ENCODE assay signal across 26 cellular contexts in the genomic region with DNA sequence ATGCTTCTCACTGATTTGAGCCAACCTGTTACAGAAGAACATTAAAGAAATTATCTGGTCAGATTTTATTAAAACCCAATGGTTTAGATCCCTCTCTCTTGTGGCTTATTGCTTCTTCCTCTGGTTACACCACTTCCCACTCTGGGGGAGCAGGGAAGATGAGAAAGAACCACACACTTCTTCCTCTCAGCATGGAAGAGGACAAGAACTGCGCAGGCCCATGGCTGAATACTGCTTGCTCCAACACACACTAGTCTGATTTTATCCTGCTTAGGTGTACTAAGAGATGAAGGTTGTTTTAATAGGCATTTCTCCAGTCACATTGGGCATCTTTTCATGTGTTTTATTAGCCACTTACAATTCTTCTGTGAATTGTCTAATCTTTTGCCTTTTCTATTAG. TPM values are rescaled to one million over a fixed set of nuclear protein-coding genes. Genes with fewer than 3 reads are reported as not detected.
DNase-seq lines count a peak whose midpoint lies in the region; ATAC-seq, FAIRE-seq and TF ChIP-seq lines count a peak whose summit lies in the region.
"Had no signal": no experiment of that assay in that cellular context is flagged by ENCODE, and none has a peak within 500 bp of the region (broad histone marks: within the 10 kb centered on the region; RNA-seq: fewer than 3 reads in every experiment).

No MANE protein-coding gene starts in this region.

- H3K4me2 ChIP-seq in HepG2 (ENCODE audit: low read depth, low read length) = no peak overlapping the region
- H3K4me2 ChIP-seq: A549 had no signal

- TF ChIP-seq RAD21 in HepG2 (CRISPR knock-in tag; IDR thresholded peaks at IDR 0.05) = no peak

- no peak for TF ChIP-seq CTCF in right lobe of liver (IDR thresholded peaks at IDR 0.05)
- TF ChIP-seq CTCF in HepG2 (CRISPR knock-in tag; IDR thresholded peaks at IDR 0.05) = no peak
- TF ChIP-seq CTCF in NB4 (IDR thresholded peaks at IDR 0.05; ENCODE audit: low read depth, low read length) = no peak
- no peak for TF ChIP-seq CTCF in left lung (IDR thresholded peaks at IDR 0.05)
- TF ChIP-seq CTCF in upper lobe of right lung (IDR thresholded peaks at IDR 0.05) = no peak

- 71% methylated on average over 1 of the region's 1 CpG for WGBS in right lobe of liver (ENCODE audit: insufficient coverage, low coverage, low lambda C conversion rate, missing lambda C conversion rate)
- WGBS in HepG2 (ENCODE audit: low lambda C conversion rate) = 100% methylated on average over 1 of the region's 1 CpG

- peaks cover 0 to 31% (median 6%) of the 10 kb centered on the region in 4 donors for H3K36me3 ChIP-seq in right lobe of liver
- H3K36me3 ChIP-seq in HepG2 (replicated peaks in 1 of 2; ENCODE audit: control insufficient read depth in 1 of 2, insufficient read depth in 2 of 2, low read length in 2 of 2) = peaks cover 12 to 45% of the 10 kb centered on the region in 2 experiments; a peak in 4 of 5 replicates
- peaks cover 0 to 35% of the 10 kb centered on the region in 2 donors for H3K36me3 ChIP-seq in left lung
- peaks cover 40% of the 10 kb centered on the region for H3K36me3 ChIP-seq in upper lobe of right lung

- peaks cover 29% of the 10 kb centered on the region for H3K36me3 Mint-ChIP-seq in stimulated activated memory B cell treated with anti-CD40 and anti-IgM and Interleukin-4, amounts not matched to agents 10 μg/mL and 1 μg/mL and 100 μg/mL, for 72 hours

- in situ Hi-C loops in HepG2 (cut with HindIII; ENCODE audit: extremely low pct_ligation_motif_present, low pct_unique_long_range_greater_than_20kb) = no loop called here

- intact Hi-C loops in right lobe of liver (cut with DNase I) = no loop called here
- intact Hi-C loops in HepG2 (cut with micrococcal nuclease; ENCODE audit: unreplicated experiment) = no loop called here
- intact Hi-C loops in left lung (cut with DNase I) = no loop called here
- intact Hi-C loops in upper lobe of right lung (cut with DNase I) = no loop called here

- no peak overlapping the region for H3K4me3 ChIP-seq in right lobe of liver
- no peak overlapping the region for H3K4me3 ChIP-seq in HepG2 (replicated peaks in 1 of 3; ENCODE audit: insufficient read depth in 1 of 3, low read depth in 2 of 3, low read length in 3 of 3)
- H3K4me3 ChIP-seq in NB4 (ENCODE audit: low read depth, low read length) = no peak overlapping the region
- no peak overlapping the region for H3K4me3 ChIP-seq in left lung
- no peak overlapping the region for H3K4me3 ChIP-seq in upper lobe of right lung
- H3K4me3 ChIP-seq: A549, right atrium auricular region, tibial artery had no signal

- no peaks in the 10 kb centered on the region for H3K9me3 Mint-ChIP-seq in stimulated activated memory B cell treated with anti-CD40 and anti-IgM and Interleukin-4, amounts not matched to agents 10 μg/mL and 1 μg/mL and 100 μg/mL, for 72 hours
- H3K9me3 Mint-ChIP-seq: activated CD4-positive, alpha-beta T cell treated with anti-CD3 and anti-CD28 coated beads, Interleukin-2, amount 10 ng/mL, durations not matched to agents 7 days and 5 days; IgD-negative memory B cell had no signal

- H3K9me3 ChIP-seq in right lobe of liver (no peaks in the 10 kb centered on the region), HepG2 (ENCODE audit: low read length) (no peaks in the 10 kb centered on the region), left lung (no peaks in the 10 kb centered on the region), upper lobe of right lung (no peaks in the 10 kb centered on the region)
- H3K9me3 ChIP-seq: A549, right atrium auricular region, tibial artery had no signal

- no peak for DNase-seq in right lobe of liver
- DNase-seq in HepG2 (ENCODE audit: low spot score) = no peak
- peak; percentile 59 for DNase-seq in NB4 (ENCODE audit: low read depth)
- DNase-seq in left lung = no peak
- DNase-seq in upper lobe of right lung = no peak
- DNase-seq in NCI-H1105 treated with DMSO at 0.1 percent for 48 hours (lab: John Stamatoyannopoulos, UW) = no peak
- DNase-seq: activated CD4-positive, alpha-beta T cell treated with anti-CD3 and anti-CD28 coated beads, Interleukin-2, amount 10 ng/mL, durations not matched to agents 7 days and 5 days; activated effector memory CD4-positive, alpha-beta T cell treated with anti-CD3 and anti-CD28 coated beads, Interleukin-2, amount 50 U/mL, for 16 hours; activated T-cell treated with anti-CD3 and anti-CD28 coated beads, Interleukin-2, amount 50 U/mL, for 1 hour; aorta; mammary epithelial cell; NCI-H1436; NCI-H2081; NCI-H345; NCI-H69; posterior cingulate gyrus; SHP77 treated with DMSO at 0.1 percent for 48 hours; T1000 had no signal

- H3K4me1 Mint-ChIP-seq in stimulated activated memory B cell treated with anti-CD40 and anti-IgM and Interleukin-4, amounts not matched to agents 10 μg/mL and 1 μg/mL and 100 μg/mL, for 72 hours = peaks cover 31% of the 10 kb centered on the region

- H3K4me3 Mint-ChIP-seq in stimulated activated memory B cell treated with anti-CD40 and anti-IgM and Interleukin-4, amounts not matched to agents 10 μg/mL and 1 μg/mL and 100 μg/mL, for 72 hours = no peak overlapping the region
- H3K4me3 Mint-ChIP-seq: activated CD4-positive, alpha-beta T cell treated with anti-CD3 and anti-CD28 coated beads, Interleukin-2, amount 10 ng/mL, durations not matched to agents 7 days and 5 days; activated naive CD8-positive, alpha-beta T cell; IgD-negative memory B cell had no signal

- POLR2A ChIA-PET in HepG2 (lab: Yijun Ruan, JAX) = no interaction called here

- CTCF ChIA-PET in HepG2 (lab: Yijun Ruan, JAX; ENCODE audit: low intra/inter-chr PET ratio, low total read pairs) = no interaction called here

- H3K9ac ChIP-seq in HepG2 (ENCODE audit: insufficient read depth, low read depth, low read length) = no peak overlapping the region

- no peak overlapping the region for H3K27ac ChIP-seq in right lobe of liver
- no peak overlapping the region for H3K27ac ChIP-seq in HepG2 (ENCODE audit: extremely low read length, insufficient read depth, low read length)
- peak overlapping the region in 1 of 2 donors; percentile 33 for H3K27ac ChIP-seq in left lung
- H3K27ac ChIP-seq in upper lobe of right lung = no peak overlapping the region
- H3K27ac ChIP-seq: A549, right atrium auricular region, tibial artery had no signal

- no peak overlapping the region for H2AFZ ChIP-seq in HepG2 (ENCODE audit: low read length)

- no peak for FAIRE-seq in HepG2 (lab: Jason Lieb, UNC)
- FAIRE-seq: A549, RCC 7860 had no signal

- no peak for TF ChIP-seq POLR2A in right lobe of liver (IDR thresholded peaks at IDR 0.05)
- no peak for TF ChIP-seq POLR2A in HepG2 (IDR thresholded peaks at IDR 0.05; ENCODE audit: insufficient read depth in 1 of 2, low read depth in 2 of 2, low read length in 2 of 2)
- no peak for TF ChIP-seq POLR2A in NB4 (IDR thresholded peaks at IDR 0.05; ENCODE audit: extremely low read depth, insufficient read length)

- TF ChIP-seq EP300 in HepG2 (IDR thresholded peaks at IDR 0.05; ENCODE audit: low read depth in 2 of 2, low read length in 2 of 2) (no peak), HepG2 (CRISPR knock-in tag; IDR thresholded peaks at IDR 0.05; ENCODE audit: borderline replicate concordance) (no peak)

- no TSS peak for BruUV-seq in HepG2 (replicated peaks; lab: Mats Ljungman, UMichigan)

- H3K27me3 ChIP-seq in right lobe of liver (no peaks in the 10 kb centered on the region), HepG2 (ENCODE audit: control insufficient read depth in 1 of 2, insufficient read depth in 2 of 2, low read length in 2 of 2) (no peaks in the 10 kb centered on the region), left lung (no peaks in the 10 kb centered on the region), upper lobe of right lung (no peaks in the 10 kb centered on the region)
- H3K27me3 ChIP-seq: right atrium auricular region, tibial artery had no signal

- no peaks in the 10 kb centered on the region for H3K27me3 Mint-ChIP-seq in stimulated activated memory B cell treated with anti-CD40 and anti-IgM and Interleukin-4, amounts not matched to agents 10 μg/mL and 1 μg/mL and 100 μg/mL, for 72 hours
- H3K27me3 Mint-ChIP-seq: activated CD4-positive, alpha-beta T cell treated with anti-CD3 and anti-CD28 coated beads, Interleukin-2, amount 10 ng/mL, durations not matched to agents 7 days and 5 days; activated naive CD8-positive, alpha-beta T cell; IgD-negative memory B cell had no signal

- H3K79me2 ChIP-seq in HepG2 (ENCODE audit: insufficient read depth, low read length) = no peaks in the 10 kb centered on the region

- ATAC-seq in right lobe of liver (peak; percentile 48 to 67 (median 58)), HepG2 (no peak), left lung (peak; percentile 20), upper lobe of right lung (peak; percentile 75), GM18873 (IDR thresholded peaks at IDR 0.05; ENCODE audit: low FRiP score, unreplicated experiment) (no peak)
- no peak for ATAC-seq in stimulated activated memory B cell treated with anti-CD40 and anti-IgM and Interleukin-4, amounts not matched to agents 10 μg/mL and 1 μg/mL and 100 μg/mL, for 72 hours
- ATAC-seq: A549 had no signal

- H3K4me1 ChIP-seq in right lobe of liver = peaks cover 0 to 12% (median 0%) of the 10 kb centered on the region in 4 donors
- H3K4me1 ChIP-seq in HepG2 (ENCODE audit: insufficient read depth, low read length) = no peaks in the 10 kb centered on the region
- H3K4me1 ChIP-seq in left lung = peaks cover 3 to 87% of the 10 kb centered on the region in 2 donors
- H3K4me1 ChIP-seq in upper lobe of right lung = peaks cover 24% of the 10 kb centered on the region
- H3K4me1 ChIP-seq: A549 had no signal

- H3K27ac Mint-ChIP-seq in stimulated activated memory B cell treated with anti-CD40 and anti-IgM and Interleukin-4, amounts not matched to agents 10 μg/mL and 1 μg/mL and 100 μg/mL, for 72 hours = no peak overlapping the region
- H3K27ac Mint-ChIP-seq: activated CD4-positive, alpha-beta T cell treated with anti-CD3 and anti-CD28 coated beads, Interleukin-2, amount 10 ng/mL, durations not matched to agents 7 days and 5 days; activated naive CD8-positive, alpha-beta T cell had no signal

- H4K20me1 ChIP-seq in HepG2 (ENCODE audit: insufficient read depth, low read length) = no peaks in the 10 kb centered on the region

RNA-seq across cellular contexts. Expression of gene MAP3K3, which starts 27.6 kb away (rescaled TPM):
- total RNA-seq in right lobe of liver (10 to 100 TPM; 10.6 to 15.8 (median 13.0) TPM), HepG2 (2016; rRNA removed; fragmentation: Illumina TruSeq; extraction: Trizol) (15.9 and 21.8 TPM in 2 replicates), left lung (10 to 100 TPM; 44.2 to 58.3 TPM), upper lobe of right lung (57.5 TPM)
- 5.8 and 7.6 TPM in 2 replicates for total RNA-seq in HepG2 (2016; cell fraction: cytosol; rRNA removed; fragmentation: Illumina TruSeq; extraction: Trizol; ENCODE audit: low read depth)
- total RNA-seq in HepG2 (2016; cell fraction: insoluble cytoplasmic fraction; rRNA removed; fragmentation: Illumina TruSeq; extraction: Trizol) = 13.8 and 21.1 TPM in 2 replicates
- 20.5 TPM in 2 replicates for total RNA-seq in HepG2 (2016; cell fraction: membrane; rRNA removed; fragmentation: Illumina TruSeq; extraction: Trizol)
- total RNA-seq in HepG2 (2016; cell fraction: nucleus; rRNA removed; fragmentation: Illumina TruSeq; extraction: Trizol) = 20.6 and 23.3 TPM in 2 replicates
- polyA plus RNA-seq in HepG2 (2011; rRNA removed) = 17.7 and 21.7 TPM in 2 replicates
- 15.0 and 15.2 TPM in 2 replicates for polyA plus RNA-seq in HepG2 (2011; cell fraction: cytosol; rRNA removed)
- polyA plus RNA-seq in HepG2 (2011; cell fraction: nucleus; rRNA removed) = 38.1 and 41.6 TPM in 2 replicates
- 18.1 and 21.8 TPM in 2 replicates for polyA plus RNA-seq in HepG2 (2012)
- polyA plus RNA-seq in HepG2 (2016; cell fraction: cytosol; fragmentation: Illumina TruSeq; extraction: Trizol; ENCODE audit: low read depth) = 3.4 and 4.0 TPM in 2 replicates
- polyA plus RNA-seq in HepG2 (2016; cell fraction: insoluble cytoplasmic fraction; fragmentation: Illumina TruSeq; extraction: Trizol; ENCODE audit: low read depth) = 9.6 and 14.2 TPM in 2 replicates
- 12.0 and 12.9 TPM in 2 replicates for polyA plus RNA-seq in HepG2 (2016; cell fraction: membrane; fragmentation: Illumina TruSeq; extraction: Trizol; ENCODE audit: low read depth)
- polyA plus RNA-seq in HepG2 (2016; cell fraction: nucleus; fragmentation: Illumina TruSeq; extraction: Trizol; ENCODE audit: insufficient read depth, low read depth) = 39.2 and 42.5 TPM in 2 replicates
- polyA minus RNA-seq in HepG2 (2011; rRNA and poly(A)+ RNA removed; ENCODE audit: low replicate concordance) = 26.0 and 28.8 TPM in 2 replicates
- 9.8 and 12.7 TPM in 2 replicates for polyA minus RNA-seq in HepG2 (2011; cell fraction: cytosol; rRNA and poly(A)+ RNA removed)
- 39.9 and 44.1 TPM in 2 replicates for polyA minus RNA-seq in HepG2 (2011; cell fraction: nucleus; rRNA and poly(A)+ RNA removed)

RNA-seq across cellular contexts. Expression of gene TACO1, which starts 49.1 kb away (rescaled TPM):
- 10 to 100 TPM; 30.6 to 46.7 (median 35.5) TPM for total RNA-seq in right lobe of liver
- total RNA-seq in HepG2 (2016; rRNA removed; fragmentation: Illumina TruSeq; extraction: Trizol) = 53.6 and 57.6 TPM in 2 replicates
- 17.7 and 19.3 TPM in 2 replicates for total RNA-seq in HepG2 (2016; cell fraction: cytosol; rRNA removed; fragmentation: Illumina TruSeq; extraction: Trizol; ENCODE audit: low read depth)
- total RNA-seq in HepG2 (2016; cell fraction: insoluble cytoplasmic fraction; rRNA removed; fragmentation: Illumina TruSeq; extraction: Trizol) = 52.7 and 55.4 TPM in 2 replicates
- total RNA-seq in HepG2 (2016; cell fraction: membrane; rRNA removed; fragmentation: Illumina TruSeq; extraction: Trizol) = 30.0 and 35.3 TPM in 2 replicates
- 24.0 and 25.8 TPM in 2 replicates for total RNA-seq in HepG2 (2016; cell fraction: nucleus; rRNA removed; fragmentation: Illumina TruSeq; extraction: Trizol)
- polyA plus RNA-seq in HepG2 (2011; rRNA removed) = 33.3 and 34.7 TPM in 2 replicates
- polyA plus RNA-seq in HepG2 (2011; cell fraction: cytosol; rRNA removed) = 30.0 and 33.8 TPM in 2 replicates
- polyA plus RNA-seq in HepG2 (2011; cell fraction: nucleus; rRNA removed) = 19.5 and 24.4 TPM in 2 replicates
- 32.7 and 34.2 TPM in 2 replicates for polyA plus RNA-seq in HepG2 (2012)
- 18.0 and 21.7 TPM in 2 replicates for polyA plus RNA-seq in HepG2 (2016; cell fraction: cytosol; fragmentation: Illumina TruSeq; extraction: Trizol; ENCODE audit: low read depth)
- polyA plus RNA-seq in HepG2 (2016; cell fraction: insoluble cytoplasmic fraction; fragmentation: Illumina TruSeq; extraction: Trizol; ENCODE audit: low read depth) = 63.2 and 67.2 TPM in 2 replicates
- polyA plus RNA-seq in HepG2 (2016; cell fraction: membrane; fragmentation: Illumina TruSeq; extraction: Trizol; ENCODE audit: low read depth) = 24.8 and 29.6 TPM in 2 replicates
- polyA plus RNA-seq in HepG2 (2016; cell fraction: nucleus; fragmentation: Illumina TruSeq; extraction: Trizol; ENCODE audit: insufficient read depth, low read depth) = 40.5 and 41.7 TPM in 2 replicates
- polyA minus RNA-seq in HepG2 (2011; rRNA and poly(A)+ RNA removed; ENCODE audit: low replicate concordance) = 30.2 and 32.4 TPM in 2 replicates
- polyA minus RNA-seq in HepG2 (2011; cell fraction: cytosol; rRNA and poly(A)+ RNA removed) = 18.8 and 19.7 TPM in 2 replicates
- polyA minus RNA-seq in HepG2 (2011; cell fraction: nucleus; rRNA and poly(A)+ RNA removed) = 10.7 and 11.7 TPM in 2 replicates
- 10 to 100 TPM; 18.2 to 18.5 TPM for total RNA-seq in left lung
- total RNA-seq in upper lobe of right lung = 16.1 TPM

RNA-seq across cellular contexts. Expression of gene LIMD2, which starts 50.1 kb away (rescaled TPM):
- 1 to 10 TPM; 2.8 to 9.4 (median 5.2) TPM for total RNA-seq in right lobe of liver
- 6.9 and 9.0 TPM in 2 replicates for total RNA-seq in HepG2 (2016; rRNA removed; fragmentation: Illumina TruSeq; extraction: Trizol)
- 3.5 and 4.3 TPM in 2 replicates for total RNA-seq in HepG2 (2016; cell fraction: cytosol; rRNA removed; fragmentation: Illumina TruSeq; extraction: Trizol; ENCODE audit: low read depth)
- total RNA-seq in HepG2 (2016; cell fraction: insoluble cytoplasmic fraction; rRNA removed; fragmentation: Illumina TruSeq; extraction: Trizol) = 8.0 and 9.0 TPM in 2 replicates
- 9.1 and 11.6 TPM in 2 replicates for total RNA-seq in HepG2 (2016; cell fraction: membrane; rRNA removed; fragmentation: Illumina TruSeq; extraction: Trizol)
- 5.6 and 5.8 TPM in 2 replicates for total RNA-seq in HepG2 (2016; cell fraction: nucleus; rRNA removed; fragmentation: Illumina TruSeq; extraction: Trizol)
- 20.8 and 26.5 TPM in 2 replicates for polyA plus RNA-seq in HepG2 (2011; rRNA removed)
- polyA plus RNA-seq in HepG2 (2011; cell fraction: cytosol; rRNA removed) = 11.9 and 19.1 TPM in 2 replicates
- polyA plus RNA-seq in HepG2 (2011; cell fraction: nucleus; rRNA removed) = 75.1 and 81.6 TPM in 2 replicates
- polyA plus RNA-seq in HepG2 (2012) = 6.8 and 10.0 TPM in 2 replicates
- polyA plus RNA-seq in HepG2 (2016; cell fraction: cytosol; fragmentation: Illumina TruSeq; extraction: Trizol; ENCODE audit: low read depth) = 13.2 and 16.2 TPM in 2 replicates
- polyA plus RNA-seq in HepG2 (2016; cell fraction: insoluble cytoplasmic fraction; fragmentation: Illumina TruSeq; extraction: Trizol; ENCODE audit: low read depth) = 12.4 and 14.3 TPM in 2 replicates
- polyA plus RNA-seq in HepG2 (2016; cell fraction: membrane; fragmentation: Illumina TruSeq; extraction: Trizol; ENCODE audit: low read depth) = 16.0 and 17.0 TPM in 2 replicates
- 17.5 and 21.1 TPM in 2 replicates for polyA plus RNA-seq in HepG2 (2016; cell fraction: nucleus; fragmentation: Illumina TruSeq; extraction: Trizol; ENCODE audit: insufficient read depth, low read depth)
- 0.72 and 15.9 TPM in 2 replicates for polyA minus RNA-seq in HepG2 (2011; rRNA and poly(A)+ RNA removed; ENCODE audit: low replicate concordance)
- polyA minus RNA-seq in HepG2 (2011; cell fraction: cytosol; rRNA and poly(A)+ RNA removed) = 7.5 and 9.1 TPM in 2 replicates
- polyA minus RNA-seq in HepG2 (2011; cell fraction: nucleus; rRNA and poly(A)+ RNA removed) = 13.5 and 15.0 TPM in 2 replicates
- total RNA-seq in left lung = 10 to 100 TPM; 19.1 to 30.7 TPM
- total RNA-seq in upper lobe of right lung = 22.9 TPM

Comparison
In these comparisons a context has a peak if more than half of its experiments do, and no peak if none do; other contexts are left out.
1. ATAC-seq: peak in right lobe of liver (4 of 4), left lung (single experiment) and upper lobe of right lung (single experiment); none in HepG2 (single experiment), GM18873 (single experiment) and stimulated activated memory B cell treated with anti-CD40 and anti-IgM and Interleukin-4, amounts not matched to agents 10 μg/mL and 1 μg/mL and 100 μg/mL, for 72 hours (single experiment).